Comparison of ENCODE assay signal across 1 cellular context in genomic region chr1:164787834-164788231, GRCh38.
TF ChIP-seq lines count a peak whose summit lies in the region.

No MANE protein-coding gene starts in this region.

TF ChIP-seq in A549, 52 proteins besides CTCF, POLR2A, EP300 and RAD21 (continued from another document):
- TF ChIP-seq ELK1 (IDR thresholded peaks at IDR 0.05; ENCODE audit: low read depth, low read length) (no peak), JUNB (IDR thresholded peaks at IDR 0.05) (no peak), HOXA7 (CRISPR knock-in tag; IDR thresholded peaks at IDR 0.05) (no peak), RFX5 (IDR thresholded peaks at IDR 0.05) (no peak), CHD2 (IDR thresholded peaks at IDR 0.05; ENCODE audit: low read length, partially characterized antibody) (no peak), FOSB (CRISPR knock-in tag; IDR thresholded peaks at IDR 0.05) (no peak), NPAS2 (CRISPR knock-in tag; IDR thresholded peaks at IDR 0.05; ENCODE audit: borderline replicate concordance) (no peak), E2F6 (IDR thresholded peaks at IDR 0.05; ENCODE audit: borderline replicate concordance, low read depth) (no peak), CEBPB (IDR thresholded peaks at IDR 0.05) (no peak)
TF ChIP-seq in A549: peak in this region for 0.
